7 cellular contexts compared by ENCODE assay signal in the genomic region with DNA sequence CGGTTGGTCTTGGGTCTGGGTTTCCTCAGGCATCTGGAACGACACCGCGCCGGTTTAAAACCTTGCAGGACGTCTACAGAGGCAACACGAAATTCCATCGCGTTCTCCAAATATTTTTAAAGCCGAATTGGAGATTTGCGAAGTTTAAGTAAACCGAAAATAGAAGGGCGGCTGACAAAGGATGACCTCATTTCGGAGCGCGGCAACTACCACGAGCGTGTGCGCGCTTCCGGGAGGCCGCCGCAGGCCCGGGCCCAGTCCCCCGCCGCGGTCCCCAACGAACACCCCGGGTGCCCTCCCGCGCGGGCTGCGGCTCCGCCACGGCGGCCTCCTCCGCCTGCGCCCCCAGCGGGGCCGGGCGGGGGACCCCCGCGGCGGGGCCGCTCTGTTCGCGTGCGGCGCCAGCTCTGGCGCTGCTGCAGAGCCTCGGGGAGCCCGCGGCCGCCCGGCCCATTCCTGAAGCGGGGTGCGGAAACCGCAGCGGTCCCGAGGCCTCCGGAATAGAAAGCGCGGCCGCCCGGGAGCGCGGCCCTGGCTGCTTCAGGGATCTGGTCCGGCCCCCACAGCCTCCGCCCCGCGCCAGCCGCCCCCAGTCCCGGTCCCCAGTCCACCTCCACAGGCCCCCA. TPM values are rescaled to one million over a fixed set of nuclear protein-coding genes. Genes with fewer than 3 reads are reported as not detected.
DNase-seq lines count a peak whose midpoint lies in the region; ATAC-seq and TF ChIP-seq lines count a peak whose summit lies in the region.

No MANE protein-coding gene starts in this region.

- no peaks in the 10 kb centered on the region for H3K9me3 Mint-ChIP-seq in activated T-helper 1 cell treated with anti-CD3 and anti-CD28 coated beads, Interleukin-12 subunit alpha, Interleukin-12 subunit beta, Interleukin-2, Interleukin-4 antibody, amounts not matched to agents 30 ng/mL and 10 ng/mL and 1 ng/mL, durations not matched to agents 14 hours and 24 hours and 36 hours

- ATAC-seq in GM18499 (IDR thresholded peaks at IDR 0.05; ENCODE audit: insufficient read depth, unreplicated experiment): peak; percentile 14
- peak; percentile 28 for ATAC-seq in HG02642 (IDR thresholded peaks at IDR 0.05; ENCODE audit: poor library complexity, unreplicated experiment)

- H3K27ac Mint-ChIP-seq in activated T-helper 1 cell treated with anti-CD3 and anti-CD28 coated beads, Interleukin-12 subunit alpha, Interleukin-12 subunit beta, Interleukin-2, Interleukin-4 antibody, amounts not matched to agents 30 ng/mL and 10 ng/mL and 1 ng/mL, durations not matched to agents 14 hours and 24 hours and 36 hours: peak overlapping the region; percentile 97

- H3K27me3 ChIP-seq in neural cell (ENCODE audit: insufficient read depth, low read depth, low read length): no peaks in the 10 kb centered on the region

- intact Hi-C loops in activated T-helper 1 cell treated with anti-CD3 and anti-CD28 coated beads, Interleukin-12 subunit alpha, Interleukin-12 subunit beta, Interleukin-2, Interleukin-4 antibody, amounts not matched to agents 30 ng/mL and 10 ng/mL and 1 ng/mL, durations not matched to agents 14 hours and 24 hours and 36 hours (cut with micrococcal nuclease): loop anchor here (1.0 to 5.0 kb wide), 8 partner anchors 66 to 1246 kb away; partner anchors contain the start of genes CINP, MOK and TECPR2

- DNase-seq in NCI-H446 treated with DMSO at 0.1 percent for 48 hours (lab: John Stamatoyannopoulos, UW) (peak; percentile 16), fibroblast of mammary gland (ENCODE audit: low read depth) (peak; percentile 63), superior temporal gyrus (ENCODE audit: extremely low spot score) (peak; percentile 66)
- peak; percentile 61 for DNase-seq in activated T-helper 1 cell treated with anti-CD3 and anti-CD28 coated beads, Interleukin-12 subunit alpha, Interleukin-12 subunit beta, Interleukin-2, Interleukin-4 antibody, amounts not matched to agents 30 ng/mL and 10 ng/mL and 1 ng/mL, durations not matched to agents 14 hours and 24 hours and 36 hours (ENCODE audit: low spot score)

- peak overlapping the region; percentile 99 for H3K4me3 Mint-ChIP-seq in activated T-helper 1 cell treated with anti-CD3 and anti-CD28 coated beads, Interleukin-12 subunit alpha, Interleukin-12 subunit beta, Interleukin-2, Interleukin-4 antibody, amounts not matched to agents 30 ng/mL and 10 ng/mL and 1 ng/mL, durations not matched to agents 14 hours and 24 hours and 36 hours

- H3K4me1 Mint-ChIP-seq in activated T-helper 1 cell treated with anti-CD3 and anti-CD28 coated beads, Interleukin-12 subunit alpha, Interleukin-12 subunit beta, Interleukin-2, Interleukin-4 antibody, amounts not matched to agents 30 ng/mL and 10 ng/mL and 1 ng/mL, durations not matched to agents 14 hours and 24 hours and 36 hours (ENCODE audit: low read depth): peaks cover 70% of the 10 kb centered on the region

- peaks cover 22% of the 10 kb centered on the region for H3K79me2 ChIP-seq in neural cell (replicated peaks; ENCODE audit: insufficient read depth, low read length)

- H3K9me2 ChIP-seq in neural cell (ENCODE audit: insufficient read depth, low read length): no peaks in the 10 kb centered on the region

- H3K36me3 ChIP-seq in neural cell (ENCODE audit: insufficient read depth, low read length): peaks cover 8% of the 10 kb centered on the region

- no peaks in the 10 kb centered on the region for H3K27me3 Mint-ChIP-seq in activated T-helper 1 cell treated with anti-CD3 and anti-CD28 coated beads, Interleukin-12 subunit alpha, Interleukin-12 subunit beta, Interleukin-2, Interleukin-4 antibody, amounts not matched to agents 30 ng/mL and 10 ng/mL and 1 ng/mL, durations not matched to agents 14 hours and 24 hours and 36 hours (ENCODE audit: insufficient read depth)

- no peaks in the 10 kb centered on the region for H3K9me3 ChIP-seq in neural cell (ENCODE audit: low read length)

- H3K4me2 ChIP-seq in neural cell (ENCODE audit: low read length): peak overlapping the region; percentile 87

- no peaks in the 10 kb centered on the region for H3F3A ChIP-seq in neural cell (ENCODE audit: insufficient read depth, low read length, poor library complexity, severe bottlenecking)

- TF ChIP-seq CTCF in fibroblast of mammary gland (conservative IDR thresholded peaks at IDR 0.05; ENCODE audit: control insufficient read depth, insufficient read depth, low read depth, low read length) (no peak), neural cell (IDR thresholded peaks at IDR 0.05; ENCODE audit: poor library complexity, severe bottlenecking) (no peak)

- no peak for TF ChIP-seq EP300 in neural cell (conservative IDR thresholded peaks at IDR 0.05; ENCODE audit: poor library complexity, severe bottlenecking)

- H2AFZ ChIP-seq in neural cell (ENCODE audit: low read depth, low read length): peak overlapping the region; percentile 27

- peaks cover 50% of the 10 kb centered on the region for H3K36me3 Mint-ChIP-seq in activated T-helper 1 cell treated with anti-CD3 and anti-CD28 coated beads, Interleukin-12 subunit alpha, Interleukin-12 subunit beta, Interleukin-2, Interleukin-4 antibody, amounts not matched to agents 30 ng/mL and 10 ng/mL and 1 ng/mL, durations not matched to agents 14 hours and 24 hours and 36 hours (ENCODE audit: low read depth)

- H3K27ac ChIP-seq in neural cell (ENCODE audit: low read length): peak overlapping the region; percentile 94

- H4K20me1 ChIP-seq in neural cell (ENCODE audit: insufficient read depth): no peaks in the 10 kb centered on the region

- TF ChIP-seq RAD21 in neural cell (conservative IDR thresholded peaks at IDR 0.05): no peak

- peak overlapping the region; percentile 83 for H3K4me3 ChIP-seq in fibroblast of mammary gland (ENCODE audit: control insufficient read depth, low read depth, low read length)
- peak overlapping the region; percentile 83 for H3K4me3 ChIP-seq in neural cell (ENCODE audit: low read length)

- peak overlapping the region; percentile 98 for H3K9ac ChIP-seq in neural cell (ENCODE audit: low read length)

TF ChIP-seq in neural cell, 6 proteins besides CTCF, POLR2A, EP300 and RAD21:
- TF ChIP-seq TAF1 (IDR thresholded peaks at IDR 0.05; ENCODE audit: low read depth) (no peak), MXI1 (conservative IDR thresholded peaks at IDR 0.05; ENCODE audit: poor library complexity, severe bottlenecking) (peak; percentile 3)

RNA-seq across cellular contexts. Expression of gene HSP90AA1, which starts 0.4 kb away (rescaled TPM):
- 993 and 995 TPM in 2 replicates for total RNA-seq in activated T-helper 1 cell treated with anti-CD3 and anti-CD28 coated beads, Interleukin-12 subunit alpha, Interleukin-12 subunit beta, Interleukin-2, Interleukin-4 antibody, amounts not matched to agents 30 ng/mL and 10 ng/mL and 1 ng/mL, durations not matched to agents 14 hours and 24 hours and 36 hours
- 206 and 232 TPM in 2 replicates for polyA plus RNA-seq in neural cell
- polyA minus RNA-seq in neural cell: 396 and 605 TPM in 2 replicates

RNA-seq across cellular contexts. Expression of gene WDR20, which starts 53.2 kb away (rescaled TPM):
- total RNA-seq in activated T-helper 1 cell treated with anti-CD3 and anti-CD28 coated beads, Interleukin-12 subunit alpha, Interleukin-12 subunit beta, Interleukin-2, Interleukin-4 antibody, amounts not matched to agents 30 ng/mL and 10 ng/mL and 1 ng/mL, durations not matched to agents 14 hours and 24 hours and 36 hours: 33.9 and 34.2 TPM in 2 replicates
- 26.3 and 28.6 TPM in 2 replicates for polyA plus RNA-seq in neural cell
- 43.8 and 51.5 TPM in 2 replicates for polyA minus RNA-seq in neural cell

Comparison
In these comparisons a context has a peak if more than half of its experiments do, and no peak if none do; other contexts are left out.
1. Peak in every context shown above with its lines: DNase-seq, ATAC-seq, H3K4me3 ChIP-seq and H3K27ac ChIP-seq.
2. DNase-seq: peak in every context shown above with its lines; median percentile 66 in superior temporal gyrus; 63 in fibroblast of mammary gland; 61 in activated T-helper 1 cell treated with anti-CD3 and anti-CD28 coated beads, Interleukin-12 subunit alpha, Interleukin-12 subunit beta, Interleukin-2, Interleukin-4 antibody, amounts not matched to agents 30 ng/mL and 10 ng/mL and 1 ng/mL, durations not matched to agents 14 hours and 24 hours and 36 hours; 16 in NCI-H446 treated with DMSO at 0.1 percent for 48 hours.